Comparison of ENCODE assay signal across 8 cellular contexts in the genomic region with DNA sequence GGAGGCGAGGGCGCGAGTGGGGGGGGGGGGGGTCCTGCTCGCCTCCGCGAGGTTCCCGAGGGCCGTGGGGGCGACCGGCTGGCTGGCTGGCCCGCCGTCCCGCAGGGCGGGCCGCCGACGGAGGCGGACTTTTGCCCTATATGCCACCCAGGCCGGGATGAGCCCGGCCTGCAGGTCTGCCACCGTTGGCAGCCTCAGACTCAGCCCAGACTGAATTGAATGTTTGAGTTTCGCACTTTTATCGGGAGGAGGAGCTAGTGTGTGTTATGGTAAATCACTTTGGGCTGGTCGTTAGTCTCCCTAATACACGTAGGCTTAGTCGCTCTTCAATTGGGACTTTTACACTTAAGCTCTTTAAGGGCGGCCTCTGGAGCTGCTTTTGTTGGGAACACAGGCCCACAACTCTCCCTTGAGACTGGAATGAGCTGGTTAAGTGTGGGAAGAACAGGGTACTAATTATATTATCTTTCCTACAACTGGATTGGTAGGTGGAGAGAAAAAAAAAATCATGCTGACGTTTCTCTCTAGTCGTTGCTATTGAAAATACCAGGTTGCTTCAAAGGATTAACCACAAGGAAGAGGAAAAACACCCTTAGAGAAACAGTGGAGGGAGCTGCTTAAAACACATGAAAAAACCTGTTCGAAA. TPM values are rescaled to one million over a fixed set of nuclear protein-coding genes. Genes with fewer than 3 reads are reported as not detected.
A peak's percentile ranks its signal among the peaks of the same experiment; 100 is the strongest.
DNase-seq lines count a peak whose midpoint lies in the region; ATAC-seq, FAIRE-seq and TF ChIP-seq lines count a peak whose summit lies in the region.

No MANE protein-coding gene starts in this region.

- H2AFZ ChIP-seq in osteoblast (ENCODE audit: low read length) = no peak overlapping the region

- peak overlapping the region; percentile 99 for H3K27ac Mint-ChIP-seq in activated T-cell treated with anti-CD3 and anti-CD28 coated beads, Interleukin-2, amount 50 U/mL, for 72 hours

- H3K27me3 Mint-ChIP-seq in activated T-cell treated with anti-CD3 and anti-CD28 coated beads, Interleukin-2, amount 50 U/mL, for 72 hours (ENCODE audit: low read depth) = no peaks in the 10 kb centered on the region

- TF ChIP-seq CTCF in foreskin keratinocyte (conservative IDR thresholded peaks at IDR 0.05) (peak; percentile 43), osteoblast (IDR thresholded peaks at IDR 0.05; ENCODE audit: extremely low read depth, low read depth, low read length) (no peak)

- no peak for FAIRE-seq in frontal cortex (lab: Jason Lieb, UNC)

- H3K4me3 Mint-ChIP-seq in activated T-cell treated with anti-CD3 and anti-CD28 coated beads, Interleukin-2, amount 50 U/mL, for 72 hours = peak overlapping the region; percentile 85 to 98

- peak overlapping the region; percentile 73 for H3K4me2 ChIP-seq in osteoblast (ENCODE audit: insufficient read depth, low read length)

- peak; percentile 31 for ATAC-seq in GM19452 (IDR thresholded peaks at IDR 0.05; ENCODE audit: unreplicated experiment)
- peak; percentile 20 for ATAC-seq in HG03558 (IDR thresholded peaks at IDR 0.05; ENCODE audit: extremely low read depth, unreplicated experiment)
- ATAC-seq in activated T-cell treated with anti-CD3 and anti-CD28 coated beads, Interleukin-2, amount 50 U/mL, for 72 hours (replicated peaks in 1 of 2) = peak; percentile 49 to 59
- peak; percentile 43 for ATAC-seq in foreskin keratinocyte

- H3K36me3 Mint-ChIP-seq in activated T-cell treated with anti-CD3 and anti-CD28 coated beads, Interleukin-2, amount 50 U/mL, for 72 hours (ENCODE audit: insufficient read depth in 2 of 2) = peaks cover 17 to 22% of the 10 kb centered on the region in 2 donors

- DNase-seq in DMS114 treated with DMSO at 0.1 percent for 48 hours (lab: John Stamatoyannopoulos, UW; ENCODE audit: unreplicated experiment) = peak; percentile 59
- peak; percentile 83 for DNase-seq in NCI-H526 treated with DMSO at 0.1 percent for 48 hours (lab: John Stamatoyannopoulos, UW)
- DNase-seq in activated T-cell treated with anti-CD3 and anti-CD28 coated beads, Interleukin-2, amount 50 U/mL, for 72 hours = no peak
- DNase-seq in foreskin keratinocyte = peak; percentile 92 to 94
- DNase-seq in osteoblast (ENCODE audit: insufficient read length, low spot score, missing footprints) = no peak
- no peak for DNase-seq in frontal cortex (ENCODE audit: low spot score in 2 of 2)

- H3K27me3 ChIP-seq in foreskin keratinocyte (no peaks in the 10 kb centered on the region), osteoblast (ENCODE audit: insufficient read depth, low read length) (no peaks in the 10 kb centered on the region)

- H3K4me1 ChIP-seq in foreskin keratinocyte = peaks cover 24% of the 10 kb centered on the region
- peaks cover 42% of the 10 kb centered on the region for H3K4me1 ChIP-seq in osteoblast (ENCODE audit: insufficient read depth, low read length)

- peaks cover 29% of the 10 kb centered on the region for H3K79me2 ChIP-seq in osteoblast (ENCODE audit: insufficient read depth, low read length)

- H3K9me3 Mint-ChIP-seq in activated T-cell treated with anti-CD3 and anti-CD28 coated beads, Interleukin-2, amount 50 U/mL, for 72 hours = no peaks in the 10 kb centered on the region

- peak overlapping the region; percentile 71 for H3K4me3 ChIP-seq in osteoblast (ENCODE audit: insufficient read depth, low read length)

- H3K27ac ChIP-seq in foreskin keratinocyte = peak overlapping the region; percentile 99
- H3K27ac ChIP-seq in osteoblast (ENCODE audit: low read depth, low read length) = peak overlapping the region; percentile 98

- peaks cover 35% of the 10 kb centered on the region for H3K4me1 Mint-ChIP-seq in activated T-cell treated with anti-CD3 and anti-CD28 coated beads, Interleukin-2, amount 50 U/mL, for 72 hours (ENCODE audit: low read depth)

- H3K9me3 ChIP-seq in osteoblast (ENCODE audit: low read depth, low read length) = no peaks in the 10 kb centered on the region

- peaks cover 23% of the 10 kb centered on the region for H3K36me3 ChIP-seq in osteoblast (ENCODE audit: insufficient read depth, low read length)

- H4K20me1 ChIP-seq in osteoblast (ENCODE audit: insufficient read depth, low read length) = peaks cover 8% of the 10 kb centered on the region

RNA-seq across cellular contexts. Expression of a gene that starts 1.3 kb away (rescaled TPM):
- total RNA-seq in activated T-cell treated with anti-CD3 and anti-CD28 coated beads, Interleukin-2, amount 50 U/mL, for 72 hours = 100 to 1,000 TPM; 238 to 283 TPM
- total RNA-seq in foreskin keratinocyte (103 and 108 TPM in 2 replicates), osteoblast (159 and 172 TPM in 2 replicates), frontal cortex (97.0 TPM)
- 42.9 and 52.8 TPM in 2 replicates for polyA plus RNA-seq in foreskin keratinocyte

Comparison
In these comparisons a context has a peak if more than half of its experiments do, and no peak if none do; other contexts are left out.
1. DNase-seq: peak in DMS114 treated with DMSO at 0.1 percent for 48 hours (single experiment), NCI-H526 treated with DMSO at 0.1 percent for 48 hours (single experiment) and foreskin keratinocyte (2 of 2); none in activated T-cell treated with anti-CD3 and anti-CD28 coated beads, Interleukin-2, amount 50 U/mL, for 72 hours (0 of 2), osteoblast (single experiment) and frontal cortex (0 of 2).
2. Peak in every context shown above with its lines, with median percentiles within 50 percentile points of each other: ATAC-seq.